Comparison of ENCODE assay signal across 10 cellular contexts in genomic region chr22:44448271-44448780, GRCh38. TPM values are rescaled to one million over a fixed set of nuclear protein-coding genes. Genes with fewer than 3 reads are reported as not detected.
A peak's percentile ranks its signal among the peaks of the same experiment; 100 is the strongest.
DNase-seq lines count a peak whose midpoint lies in the region; FAIRE-seq and TF ChIP-seq lines count a peak whose summit lies in the region.
"Had no signal": no experiment of that assay in that cellular context is flagged by ENCODE, and none has a peak within 500 bp of the region (broad histone marks: within the 10 kb centered on the region; RNA-seq: fewer than 3 reads in every experiment).

No MANE protein-coding gene starts in this region.

- H3K4me3 Mint-ChIP-seq in astrocyte (ENCODE audit: unreplicated experiment), result peak overlapping the region; percentile 56
- H3K4me3 Mint-ChIP-seq: B cell had no signal

- TF ChIP-seq CTCF in astrocyte (IDR thresholded peaks at IDR 0.05; ENCODE audit: insufficient read depth, low read depth, low read length), result no peak
- TF ChIP-seq CTCF in coronary artery (IDR thresholded peaks at IDR 0.05), result no peak

- no peaks in the 10 kb centered on the region for H3K79me2 ChIP-seq in astrocyte (ENCODE audit: insufficient read depth, low read length)

- no peaks in the 10 kb centered on the region for H3K9me3 ChIP-seq in astrocyte (ENCODE audit: insufficient read depth, low read depth, low read length)

- peak overlapping the region; percentile 72 for H3K9ac ChIP-seq in astrocyte (ENCODE audit: low read length)

- H3K27me3 Mint-ChIP-seq in astrocyte (ENCODE audit: low read depth, unreplicated experiment), result peaks cover 7% of the 10 kb centered on the region

- peaks cover 26% of the 10 kb centered on the region for H3K4me1 ChIP-seq in astrocyte (ENCODE audit: insufficient read depth, low read length)

- H3K4me3 ChIP-seq in astrocyte (ENCODE audit: insufficient read depth, low read depth, low read length), result peak overlapping the region; percentile 18
- no peak overlapping the region for H3K4me3 ChIP-seq in coronary artery

- H3K36me3 Mint-ChIP-seq in astrocyte (ENCODE audit: low read depth, unreplicated experiment), result no peaks in the 10 kb centered on the region

- no peaks in the 10 kb centered on the region for H4K20me1 ChIP-seq in astrocyte (ENCODE audit: insufficient read depth, low read length)

- H3K9me3 Mint-ChIP-seq in astrocyte (ENCODE audit: unreplicated experiment), result peaks cover 4% of the 10 kb centered on the region

- peak overlapping the region; percentile 93 for H3K27ac ChIP-seq in astrocyte (ENCODE audit: low read depth, low read length)
- no peak overlapping the region for H3K27ac ChIP-seq in coronary artery

- H3K4me1 Mint-ChIP-seq in astrocyte (ENCODE audit: low read depth, unreplicated experiment), result peaks cover 15% of the 10 kb centered on the region
- H3K4me1 Mint-ChIP-seq: B cell had no signal

- peak in 2 of 3 experiments; percentile 17 to 40 for DNase-seq in NCI-H1417 (lab: John Stamatoyannopoulos, UW)
- DNase-seq in NCI-H1417 treated with DMSO at 0.1 percent for 48 hours (lab: John Stamatoyannopoulos, UW), result no peak
- DNase-seq in astrocyte (ENCODE audit: low read depth), result peak; percentile 95
- peak; percentile 98 for DNase-seq in kidney tubule cell (ENCODE audit: low spot score)
- DNase-seq in urothelium cell line (ENCODE audit: low spot score), result peak; percentile 91
- no peak for DNase-seq in coronary artery (ENCODE audit: low spot score)
- no peak for DNase-seq in SW 1271 (lab: John Stamatoyannopoulos, UW)
- DNase-seq in NOMO-1 (lab: John Stamatoyannopoulos, UW; ENCODE audit: unreplicated experiment in 2 of 2), result no peak
- DNase-seq: stimulated activated CD4-positive, alpha-beta T cell treated with anti-CD3 and anti-CD28 coated beads, Interleukin-15, amount 100 ng/mL, for 24 hours had no signal

- no peaks in the 10 kb centered on the region for H3K36me3 ChIP-seq in astrocyte (ENCODE audit: insufficient read depth, low read length)

- H3K4me2 ChIP-seq in astrocyte (ENCODE audit: low read length), result peak overlapping the region; percentile 70

- H3K27ac Mint-ChIP-seq in astrocyte (ENCODE audit: unreplicated experiment), result peak overlapping the region; percentile 82
- H3K27ac Mint-ChIP-seq: B cell had no signal

- FAIRE-seq in astrocyte (lab: Jason Lieb, UNC) (peak; percentile 97), urothelium cell line (lab: Jason Lieb, UNC) (peak; percentile 97)

- H2AFZ ChIP-seq in astrocyte (ENCODE audit: low read depth, low read length), result peak overlapping the region; percentile 62

- H3K27me3 ChIP-seq in astrocyte (ENCODE audit: insufficient read depth, low read length), result no peaks in the 10 kb centered on the region

RNA-seq across cellular contexts. Expression of gene RTL6, which starts 49.7 kb away (rescaled TPM):
- total RNA-seq in astrocyte, result 15.4 and 15.6 TPM in 2 replicates

Comparison
In these comparisons a context has a peak if more than half of its experiments do, and no peak if none do; other contexts are left out.
1. DNase-seq: peak in NCI-H1417 (2 of 3), astrocyte (single experiment), kidney tubule cell (single experiment) and urothelium cell line (single experiment); none in NCI-H1417 treated with DMSO at 0.1 percent for 48 hours (single experiment), coronary artery (single experiment), SW 1271 (0 of 2) and NOMO-1 (0 of 2).